In the genomic region with DNA sequence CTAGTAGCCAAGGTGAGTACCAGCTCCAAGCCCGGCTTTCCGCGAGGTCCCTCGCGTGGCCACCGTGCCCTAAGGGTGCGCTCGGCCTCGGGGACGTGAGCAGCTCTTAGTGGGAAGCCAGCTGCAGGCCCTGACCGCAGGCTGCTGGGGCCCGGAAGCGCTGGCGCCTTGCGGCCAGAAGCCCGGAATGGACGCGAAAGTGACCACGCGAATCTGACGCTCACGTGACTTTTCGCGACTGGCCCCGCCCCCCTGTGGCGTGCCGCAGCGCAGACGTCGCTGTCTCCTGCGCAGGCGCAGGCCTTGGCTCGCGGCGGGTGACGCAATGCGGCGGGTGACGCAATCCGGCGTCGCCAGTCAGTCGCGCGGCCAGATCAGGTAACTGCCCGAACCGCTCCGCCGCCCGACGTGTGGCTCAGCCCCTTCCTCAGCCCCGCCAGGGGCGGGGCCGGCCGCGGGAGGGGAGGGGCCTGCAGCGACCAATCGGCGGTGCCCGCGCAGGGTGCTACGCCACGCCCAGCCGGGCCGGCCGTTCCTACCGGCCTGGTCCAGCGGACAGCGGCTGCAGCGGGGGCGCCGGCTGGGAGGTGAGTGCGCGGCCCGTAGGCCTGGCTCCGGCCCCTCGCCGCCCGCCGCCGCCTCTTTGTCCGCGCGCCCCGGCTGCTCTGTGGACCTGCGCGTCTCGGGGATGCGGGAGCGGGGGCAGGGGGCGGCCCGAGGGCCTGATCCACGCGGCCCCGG, we compare ENCODE assay signal across 8 cellular contexts. TPM values are rescaled to one million over a fixed set of nuclear protein-coding genes. Genes with fewer than 3 reads are reported as not detected.
DNase-seq lines count a peak whose midpoint lies in the region; ATAC-seq and TF ChIP-seq lines count a peak whose summit lies in the region.

A gene (plus strand): TSS at position 532 of the 741 bp plus-strand sequence. CDS start 2,202 bp downstream, outside the sequence.

- no peak for TF ChIP-seq CTCF in H9 (conservative IDR thresholded peaks at IDR 0.05)

- H3K27me3 Mint-ChIP-seq in H9 (ENCODE audit: low read depth): no peaks in the 10 kb centered on the region
- H3K27me3 Mint-ChIP-seq in natural killer cell treated with Interleukin-12 subunit alpha and Interleukin-12 subunit beta and Interleukin-15 and Interleukin-18, amount 100 ng/mL, for 72 hours: no peaks in the 10 kb centered on the region

- peaks cover 3% of the 10 kb centered on the region for H3K79me1 ChIP-seq in H9 (ENCODE audit: insufficient read depth, low read depth, low read length, poor library complexity, severe bottlenecking)

- peak within 1 kb of the TSS; percentile 6; the same call in 1 of the 2 replicates for H3K4ac ChIP-seq in H9 (ENCODE audit: low read depth, low read length)

- H3K4me2 ChIP-seq in H9 (ENCODE audit: insufficient read depth, insufficient read length, low read length): peak within 1 kb of the TSS; percentile 88

- peaks cover 22 to 37% of the 10 kb centered on the region in 2 experiments for H3K4me1 Mint-ChIP-seq in H9
- H3K4me1 Mint-ChIP-seq in natural killer cell treated with Interleukin-12 subunit alpha and Interleukin-12 subunit beta and Interleukin-15 and Interleukin-18, amount 100 ng/mL, for 72 hours (ENCODE audit: low read depth in 2 of 2): peaks cover 38 to 67% of the 10 kb centered on the region in 2 donors

- peak within 1 kb of the TSS; percentile 40 for H3K27ac ChIP-seq in H9 (ENCODE audit: insufficient read length, low read depth, low read length)

- peak within 1 kb of the TSS; percentile 21 for H4K91ac ChIP-seq in H9 (ENCODE audit: insufficient read length, low read depth, low read length)

- no peaks in the 10 kb centered on the region; a peak in 1 of 5 replicates for H3K9me3 Mint-ChIP-seq in H9
- no peaks in the 10 kb centered on the region for H3K9me3 Mint-ChIP-seq in natural killer cell treated with Interleukin-12 subunit alpha and Interleukin-12 subunit beta and Interleukin-15 and Interleukin-18, amount 100 ng/mL, for 72 hours

- no peaks in the 10 kb centered on the region for H4K20me1 ChIP-seq in H9 (ENCODE audit: control insufficient read depth, insufficient read depth, insufficient read length)

- H3K9ac ChIP-seq in H9 (ENCODE audit: extremely low read depth, insufficient read length, low read length): peak within 1 kb of the TSS; percentile 85

- H2BK15ac ChIP-seq in H9 (ENCODE audit: low read depth, low read length): no peak within 1 kb of the TSS

- H3K4me1 ChIP-seq in H9 (ENCODE audit: insufficient read depth, low read length): no peaks in the 10 kb centered on the region; the same call in 1 of the 2 replicates

- H3K27me3 ChIP-seq in H9 (ENCODE audit: insufficient read depth, low read length): no peaks in the 10 kb centered on the region

- WGBS in H9 (ENCODE audit: extremely low coverage, insufficient read length, low lambda C conversion rate): no CpG with 5 or more reads among the region's 95 CpGs

- H2AFZ ChIP-seq in H9 (ENCODE audit: low read length): no peak within 1 kb of the TSS

- peak; percentile 91 to 92 for ATAC-seq in natural killer cell treated with Interleukin-12 subunit alpha and Interleukin-12 subunit beta and Interleukin-15 and Interleukin-18, amount 100 ng/mL, for 72 hours

- no peak within 1 kb of the TSS for H2BK12ac ChIP-seq in H9 (ENCODE audit: insufficient read length, low read depth, low read length)

- no peak within 1 kb of the TSS for H2BK120ac ChIP-seq in H9 (ENCODE audit: low read depth, low read length, poor library complexity, severe bottlenecking)

- no peak within 1 kb of the TSS for H2BK5ac ChIP-seq in H9 (ENCODE audit: insufficient read length, low read length)

- H3T11ph ChIP-seq in H9 (ENCODE audit: low read length): no peak within 1 kb of the TSS

- peak within 1 kb of the TSS; percentile 91 to 94 for H3K4me3 Mint-ChIP-seq in H9
- H3K4me3 Mint-ChIP-seq in natural killer cell treated with Interleukin-12 subunit alpha and Interleukin-12 subunit beta and Interleukin-15 and Interleukin-18, amount 100 ng/mL, for 72 hours: peak within 1 kb of the TSS; percentile 89

- DNase-seq in ELR (ENCODE audit: low read depth) (peak; percentile 96), H9 (peak; percentile 99), M059J (ENCODE audit: low read depth) (peak; percentile 98), fibroblast of peridontal ligament (ENCODE audit: extremely low read depth) (peak; percentile 96)
- DNase-seq in activated T-helper 9 cell treated with anti-CD3 and anti-CD28 coated beads, Interleukin-2, amount 50 U/mL, for 16 hours (ENCODE audit: low read depth): peak; percentile 98
- DNase-seq in natural killer cell treated with Interleukin-12 subunit alpha and Interleukin-12 subunit beta and Interleukin-15 and Interleukin-18, amount 100 ng/mL, for 72 hours (ENCODE audit: low spot score): peak; percentile 99
- DNase-seq in stimulated activated naive CD4-positive, alpha-beta T cell treated with Interleukin-2 at 50 U/mL for 16 hours (lab: John Stamatoyannopoulos, UW): peak; percentile 96

- H3K27ac Mint-ChIP-seq in H9: peak within 1 kb of the TSS; percentile 94 to 98 (median 98); a peak in 6 of 7 replicates
- peak within 1 kb of the TSS; percentile 97 to 98 for H3K27ac Mint-ChIP-seq in natural killer cell treated with Interleukin-12 subunit alpha and Interleukin-12 subunit beta and Interleukin-15 and Interleukin-18, amount 100 ng/mL, for 72 hours

- no peaks in the 10 kb centered on the region for H3K9me3 ChIP-seq in H9 (ENCODE audit: control insufficient read depth, low read depth, low read length)

- H3K14ac ChIP-seq in H9 (ENCODE audit: insufficient read depth, low read length): peak within 1 kb of the TSS; percentile 87

- H3K79me2 ChIP-seq in H9 (ENCODE audit: insufficient read depth, low read length): peaks cover 7% of the 10 kb centered on the region; the same call in 1 of the 2 replicates

- no peak within 1 kb of the TSS for H4K8ac ChIP-seq in H9 (replicated peaks; ENCODE audit: insufficient read length, low read depth, low read length)

- H3K56ac ChIP-seq in H9 (ENCODE audit: insufficient read length, low read depth, low read length): no peak within 1 kb of the TSS

- peaks cover 10% of the 10 kb centered on the region for H3K23me2 ChIP-seq in H9 (ENCODE audit: insufficient read length, low read depth, low read length, poor library complexity, severe bottlenecking)

- peak; percentile 87 for TF ChIP-seq POLR2A in Raji (IDR thresholded peaks at IDR 0.05; ENCODE audit: insufficient read depth, low read depth, low read length)

- no peak within 1 kb of the TSS for H4K5ac ChIP-seq in H9 (ENCODE audit: insufficient read length, low read depth, low read length)

- H2BK20ac ChIP-seq in H9 (ENCODE audit: low read depth, low read length, poor library complexity, severe bottlenecking): no peak within 1 kb of the TSS

- H3K36me3 Mint-ChIP-seq in H9 (ENCODE audit: insufficient read depth in 1 of 3, low read depth in 3 of 3): peaks cover 13 to 19% (median 19%) of the 10 kb centered on the region in 3 experiments
- H3K36me3 Mint-ChIP-seq in natural killer cell treated with Interleukin-12 subunit alpha and Interleukin-12 subunit beta and Interleukin-15 and Interleukin-18, amount 100 ng/mL, for 72 hours: peaks cover 22% of the 10 kb centered on the region

- no peak within 1 kb of the TSS for H3K23ac ChIP-seq in H9 (ENCODE audit: insufficient read length, low read depth, low read length)

- H2AK5ac ChIP-seq in H9 (ENCODE audit: insufficient read length, low read length): no peak within 1 kb of the TSS

- H3K18ac ChIP-seq in H9 (ENCODE audit: insufficient read length, low read depth, low read length): peak within 1 kb of the TSS; percentile 96

RNA-seq across cellular contexts. Expression of the gene that starts here (rescaled TPM):
- total RNA-seq in H9 (2021): 13.0 and 17.0 TPM in 2 replicates
- total RNA-seq in M059J (2014; rRNA removed; shearing (Covaris generic)): 16.6 and 23.9 TPM in 2 replicates
- 10 to 100 TPM; 17.9 to 20.9 TPM for total RNA-seq in natural killer cell treated with Interleukin-12 subunit alpha and Interleukin-12 subunit beta and Interleukin-15 and Interleukin-18, amount 100 ng/mL, for 72 hours

Comparison
In these comparisons a context has a peak if more than half of its experiments do, and no peak if none do; other contexts are left out.
1. Peak in every context shown above with its lines: DNase-seq, ATAC-seq and H3K27ac ChIP-seq.